8 cellular contexts compared by ENCODE assay signal in the genomic region with DNA sequence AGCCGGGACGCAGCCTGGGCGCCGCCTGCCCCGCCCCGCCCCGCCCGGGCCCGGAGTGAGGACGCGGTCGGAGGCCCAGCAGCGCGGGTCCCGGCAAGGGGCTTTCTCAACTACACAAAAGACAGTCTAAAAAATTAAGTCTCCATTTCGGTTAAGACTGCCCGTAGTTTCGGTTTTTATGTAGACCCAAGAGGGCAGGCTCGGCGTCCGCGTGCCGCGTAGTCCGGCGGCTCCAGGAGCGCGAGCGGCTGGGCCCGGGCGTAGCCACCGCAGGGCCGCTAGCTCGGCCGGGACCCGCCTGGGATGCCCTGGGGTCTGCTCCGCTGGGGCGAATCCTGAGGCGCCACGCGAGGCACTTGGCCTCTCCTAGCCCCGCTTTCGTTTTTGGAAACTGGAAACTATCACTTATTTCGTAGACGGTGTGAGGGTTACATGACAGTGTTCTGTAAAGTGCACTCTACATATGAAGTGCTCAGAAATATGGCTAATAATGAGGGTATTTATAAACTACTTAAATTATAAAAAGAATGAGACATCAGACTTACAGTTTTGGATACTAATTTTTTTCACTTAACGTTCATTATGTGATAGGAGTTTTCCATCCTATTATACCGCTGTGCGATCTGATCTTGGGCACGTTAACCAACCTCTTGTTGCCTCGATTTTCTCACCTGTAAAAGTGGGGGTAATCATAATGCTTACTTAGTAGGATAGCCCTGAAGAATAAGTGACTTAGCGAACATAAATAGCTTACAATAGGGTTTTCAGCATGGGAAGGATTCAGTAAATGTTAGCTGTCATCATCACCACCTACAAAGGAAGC. TPM values are rescaled to one million over a fixed set of nuclear protein-coding genes. Genes with fewer than 3 reads are reported as not detected.
DNase-seq lines count a peak whose midpoint lies in the region; ATAC-seq and TF ChIP-seq lines count a peak whose summit lies in the region.

No MANE protein-coding gene starts in this region.

- H3K4me3 Mint-ChIP-seq in HFFc6 (peak overlapping the region; percentile 88), naive B cell (peak overlapping the region; percentile 45 to 93 (median 89))

- no peak for TF ChIP-seq EP300 in esophagus muscularis mucosa (IDR thresholded peaks at IDR 0.05)

- TF ChIP-seq POLR2A in esophagus muscularis mucosa (IDR thresholded peaks at IDR 0.05; ENCODE audit: low read depth) = no peak

- H3K4me1 ChIP-seq in esophagus muscularis mucosa (peaks cover 4 to 50% (median 44%) of the 10 kb centered on the region in 4 donors), thoracic aorta (ENCODE audit: control insufficient read depth in 1 of 2, low read depth in 2 of 2) (peaks cover 13 to 23% of the 10 kb centered on the region in 2 donors)

- WGBS in esophagus muscularis mucosa = 16% methylated on average over 20 of the region's 51 CpGs

- intact Hi-C loops in esophagus muscularis mucosa (cut with DNase I) = no loop called here

- H3K9me3 ChIP-seq in esophagus muscularis mucosa (no peaks in the 10 kb centered on the region), thoracic aorta (no peaks in the 10 kb centered on the region)

- H3K4me3 ChIP-seq in esophagus muscularis mucosa = peak overlapping the region; percentile 84 to 93 (median 88)
- H3K4me3 ChIP-seq in thoracic aorta = peak overlapping the region; percentile 98

- DNase-seq in NCI-H2196 (lab: John Stamatoyannopoulos, UW; ENCODE audit: unreplicated experiment) (peak; percentile 24), NCI-H2196 treated with DMSO at 0.1 percent for 48 hours (lab: John Stamatoyannopoulos, UW; ENCODE audit: unreplicated experiment) (no peak), HFFc6 (no peak), NCI-H345 (lab: John Stamatoyannopoulos, UW) (peak; percentile 39), activated T-cell treated with anti-CD3 and anti-CD28 coated beads for 48 hours (ENCODE audit: low read depth) (peak; percentile 19), esophagus muscularis mucosa (ENCODE audit: extremely low spot score) (peak; percentile 92), naive B cell (peak; percentile 29), thoracic aorta (ENCODE audit: low spot score) (no peak)

- H3K27ac ChIP-seq in esophagus muscularis mucosa (replicated peaks in 1 of 4) (peak overlapping the region; percentile 80 to 90 (median 85)), thoracic aorta (peak overlapping the region; percentile 74 to 80)

- H3K36me3 ChIP-seq in esophagus muscularis mucosa (no peaks in the 10 kb centered on the region), thoracic aorta (no peaks in the 10 kb centered on the region)

- TF ChIP-seq CTCF in HFFc6 (IDR thresholded peaks at IDR 0.05) (no peak), esophagus muscularis mucosa (IDR thresholded peaks at IDR 0.05) (no peak), thoracic aorta (IDR thresholded peaks at IDR 0.05) (no peak)

- no peaks in the 10 kb centered on the region for H3K27me3 ChIP-seq in esophagus muscularis mucosa
- no peaks in the 10 kb centered on the region for H3K27me3 ChIP-seq in thoracic aorta (replicated peaks; ENCODE audit: insufficient read depth)

- H3K9me3 Mint-ChIP-seq in HFFc6 (no peaks in the 10 kb centered on the region), naive B cell (no peaks in the 10 kb centered on the region)

- H3K4me1 Mint-ChIP-seq in HFFc6 (ENCODE audit: low read depth) = peaks cover 51% of the 10 kb centered on the region
- peaks cover 12 to 21% (median 15%) of the 10 kb centered on the region in 3 donors for H3K4me1 Mint-ChIP-seq in naive B cell

- H3K27me3 Mint-ChIP-seq in HFFc6 (ENCODE audit: insufficient read depth) (no peaks in the 10 kb centered on the region), naive B cell (peaks cover 10 to 19% (median 18%) of the 10 kb centered on the region in 3 donors)

- H3K27ac Mint-ChIP-seq in HFFc6 = peak overlapping the region; percentile 51
- peak overlapping the region in 5 of 6 donors; percentile 2 to 78 (median 45) for H3K27ac Mint-ChIP-seq in naive B cell

- ATAC-seq in naive B cell (ENCODE audit: low read depth in 2 of 2) = peak; percentile 72 to 73
- ATAC-seq in thoracic aorta (ENCODE audit: insufficient number of reproducible peaks, low FRiP score, low read depth) = peak; percentile 63

- H3K36me3 Mint-ChIP-seq in HFFc6 (ENCODE audit: low read depth) (no peaks in the 10 kb centered on the region), naive B cell (no peaks in the 10 kb centered on the region)

RNA-seq across cellular contexts. Expression of a gene that starts 0.6 kb away (rescaled TPM):
- total RNA-seq in HFFc6 (2021; fragmentation: NEBNext Ultra II Directional; extraction: Animal tissue kit (Norgen Biotek cat#: 25700)) = 10 to 100 TPM; 29.0 to 43.9 (median 36.0) TPM
- total RNA-seq in esophagus muscularis mucosa (100 to 1,000 TPM in 1 of 4 donors, 10 to 100 TPM in 3; 84.8 to 102 (median 92.8) TPM), thoracic aorta (10 to 100 TPM; 35.3 to 46.4 TPM)
- 10 to 100 TPM in 3 of 6 donors, 1 to 10 TPM in 3; 3.5 to 15.9 (median 9.5) TPM for polyA plus RNA-seq in naive B cell (ENCODE audit: low read depth in 6 of 6)

RNA-seq across cellular contexts. Expression of a gene that starts 29.7 kb away (rescaled TPM):
- 10 to 100 TPM; 52.5 to 61.5 (median 57.3) TPM for total RNA-seq in HFFc6 (2021; fragmentation: NEBNext Ultra II Directional; extraction: Animal tissue kit (Norgen Biotek cat#: 25700))
- total RNA-seq in esophagus muscularis mucosa (10 to 100 TPM; 26.1 to 49.0 (median 30.9) TPM), thoracic aorta (10 to 100 TPM; 39.9 to 77.4 TPM)
- polyA plus RNA-seq in naive B cell (ENCODE audit: low read depth in 6 of 6) = 100 to 1,000 TPM in 5 of 6 donors, 10 to 100 TPM in 1; 96.6 to 146 (median 107) TPM

Comparison
In these comparisons a context has a peak if more than half of its experiments do, and no peak if none do; other contexts are left out.
1. DNase-seq: peak in NCI-H2196 (single experiment), NCI-H345 (single experiment), activated T-cell treated with anti-CD3 and anti-CD28 coated beads for 48 hours (single experiment), esophagus muscularis mucosa (single experiment) and naive B cell (single experiment); none in NCI-H2196 treated with DMSO at 0.1 percent for 48 hours (single experiment), HFFc6 (single experiment) and thoracic aorta (single experiment).